ENCODE assay signal across 9 cellular contexts in the genomic region with DNA sequence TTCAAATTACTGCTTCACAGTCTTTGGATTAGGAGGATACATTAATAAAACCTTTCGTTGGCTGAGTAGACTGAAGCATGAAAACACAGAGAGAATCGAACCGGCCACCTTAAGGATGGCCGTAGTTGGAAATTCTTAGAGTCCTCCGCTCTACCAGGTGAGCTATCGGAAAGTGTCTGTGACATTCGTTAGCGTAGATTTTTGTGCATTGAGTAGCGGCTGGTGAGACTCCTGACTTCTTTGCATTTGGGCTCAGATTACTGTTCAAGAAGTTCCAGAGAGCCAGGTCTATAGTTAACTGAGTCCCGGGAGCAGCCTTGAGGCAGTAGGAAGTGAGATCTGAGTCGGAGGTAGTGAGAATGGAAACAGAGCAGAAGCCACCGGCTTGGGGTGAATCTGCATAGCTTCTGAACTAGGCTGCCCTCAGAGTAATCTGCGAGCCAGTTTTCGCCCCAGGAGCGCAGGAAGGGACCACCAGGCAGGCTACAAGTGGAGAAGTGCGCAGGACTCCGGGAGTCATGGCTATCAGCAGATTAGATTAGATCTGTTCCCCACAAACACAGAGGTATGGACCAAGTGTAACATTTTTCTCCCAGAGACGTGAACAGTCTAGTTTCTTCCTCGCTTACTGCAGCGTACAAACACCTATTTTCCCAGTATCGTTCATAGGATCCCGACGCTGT. TPM values are rescaled to one million over a fixed set of nuclear protein-coding genes. Genes with fewer than 3 reads are reported as not detected.
DNase-seq lines count a peak whose midpoint lies in the region; TF ChIP-seq lines count a peak whose summit lies in the region.
"Had no signal": no experiment of that assay in that cellular context is flagged by ENCODE, and none has a peak within 500 bp of the region (broad histone marks: within the 10 kb centered on the region; RNA-seq: fewer than 3 reads in every experiment).

No MANE protein-coding gene starts in this region.

- no peak for TF ChIP-seq POLR2A in uterus (IDR thresholded peaks at IDR 0.05)

- CTCF ChIA-PET in CD8-positive, alpha-beta memory T cell (lab: Charles Lee): interaction anchor here (0.9 to 3.1 kb wide), 4 partner anchors 17 to 61 kb away, joined by 3 to 21 read pairs (median 10); no protein-coding TSS in a partner anchor

- H3K36me3 Mint-ChIP-seq in CD8-positive, alpha-beta memory T cell: no peaks in the 10 kb centered on the region
- no peaks in the 10 kb centered on the region for H3K36me3 Mint-ChIP-seq in HFFc6 (ENCODE audit: low read depth)

- peaks cover 24 to 27% of the 10 kb centered on the region in 2 donors for H3K27me3 Mint-ChIP-seq in CD8-positive, alpha-beta memory T cell
- peaks cover 10% of the 10 kb centered on the region for H3K27me3 Mint-ChIP-seq in HFFc6 (ENCODE audit: insufficient read depth)

- DNase-seq in CD8-positive, alpha-beta memory T cell: peak in 2 of 5 donors; percentile 34 to 35
- DNase-seq in HFFc6 (peak; percentile 71), SK-MEL-5 (ENCODE audit: low read depth, low spot score) (peak; percentile 80), coronary artery (ENCODE audit: low spot score) (no peak), uterus (peak in 1 of 2 donors; percentile 23), NCI-H2029 (lab: John Stamatoyannopoulos, UW) (no peak), GM19238 (ENCODE audit: insufficient read length, low spot score) (no peak)
- DNase-seq: right lobe of liver had no signal

- H3K27ac ChIP-seq in CD8-positive, alpha-beta memory T cell (ENCODE audit: low read depth, low read length): no peak overlapping the region
- H3K27ac ChIP-seq in coronary artery: no peak overlapping the region
- H3K27ac ChIP-seq in uterus: peak overlapping the region; percentile 18 to 64
- H3K27ac ChIP-seq: right lobe of liver had no signal

- no peak for TF ChIP-seq CTCF in HFFc6 (IDR thresholded peaks at IDR 0.05)
- TF ChIP-seq CTCF in coronary artery (IDR thresholded peaks at IDR 0.05): no peak
- no peak for TF ChIP-seq CTCF in uterus (IDR thresholded peaks at IDR 0.05)

- peak overlapping the region; percentile 52 for H3K4me3 ChIP-seq in CD8-positive, alpha-beta memory T cell (ENCODE audit: low read length)
- H3K4me3 ChIP-seq in coronary artery (peak overlapping the region; percentile 45), mononuclear cell (ENCODE audit: low read length) (peak overlapping the region; percentile 7), uterus (peak overlapping the region; percentile 16 to 41)
- H3K4me3 ChIP-seq: right lobe of liver had no signal

- intact Hi-C loops in uterus (cut with DNase I; ENCODE audit: low total_unique reads): no loop called here

- H3K36me3 ChIP-seq in CD8-positive, alpha-beta memory T cell (ENCODE audit: insufficient read depth, low read length): no peaks in the 10 kb centered on the region
- no peaks in the 10 kb centered on the region for H3K36me3 ChIP-seq in uterus
- H3K36me3 ChIP-seq: right lobe of liver had no signal

- no peaks in the 10 kb centered on the region for H3K27me3 ChIP-seq in CD8-positive, alpha-beta memory T cell (ENCODE audit: insufficient read depth, low read length, poor library complexity, severe bottlenecking)
- H3K27me3 ChIP-seq in mononuclear cell (ENCODE audit: insufficient read depth, low read length) (peaks cover 95% of the 10 kb centered on the region), uterus (no peaks in the 10 kb centered on the region)

- no peaks in the 10 kb centered on the region for H3K9me3 ChIP-seq in CD8-positive, alpha-beta memory T cell (ENCODE audit: low read length)
- H3K9me3 ChIP-seq in mononuclear cell (ENCODE audit: low read depth, low read length) (no peaks in the 10 kb centered on the region), uterus (no peaks in the 10 kb centered on the region)
- H3K9me3 ChIP-seq: right lobe of liver had no signal

- H3K4me3 Mint-ChIP-seq in CD8-positive, alpha-beta memory T cell: peak overlapping the region; percentile 73 to 94 (median 87)
- H3K4me3 Mint-ChIP-seq in HFFc6: peak overlapping the region; percentile 85

- in situ Hi-C loops in SK-MEL-5 (cut with HindIII; ENCODE audit: low pct_unique_long_range_greater_than_20kb, low sequenced_read_pairs): no loop called here

- peaks cover 0 to 5% (median 0%) of the 10 kb centered on the region in 5 donors for H3K9me3 Mint-ChIP-seq in CD8-positive, alpha-beta memory T cell
- H3K9me3 Mint-ChIP-seq in HFFc6: no peaks in the 10 kb centered on the region

- H3K27ac Mint-ChIP-seq in CD8-positive, alpha-beta memory T cell: peak overlapping the region; percentile 58 to 88 (median 80)
- peak overlapping the region; percentile 29 for H3K27ac Mint-ChIP-seq in HFFc6

- POLR2A ChIA-PET in CD8-positive, alpha-beta memory T cell (lab: Charles Lee): interaction anchor here (0.8 to 2.1 kb wide), 3 partner anchors 17 to 51 kb away, joined by 3 to 14 read pairs (median 3); no protein-coding TSS in a partner anchor

- peaks cover 64 to 85% (median 83%) of the 10 kb centered on the region in 3 donors for H3K4me1 Mint-ChIP-seq in CD8-positive, alpha-beta memory T cell
- H3K4me1 Mint-ChIP-seq in HFFc6 (ENCODE audit: low read depth): peaks cover 61% of the 10 kb centered on the region

- peaks cover 35% of the 10 kb centered on the region for H3K4me1 ChIP-seq in CD8-positive, alpha-beta memory T cell (ENCODE audit: insufficient read depth, low read length)
- peaks cover 45% of the 10 kb centered on the region for H3K4me1 ChIP-seq in mononuclear cell (ENCODE audit: insufficient read depth, low read length)
- peaks cover 3 to 11% of the 10 kb centered on the region in 2 donors for H3K4me1 ChIP-seq in uterus

RNA-seq across cellular contexts. Expression of gene OR6S1, which starts 11.0 kb away (rescaled TPM):
- total RNA-seq in CD8-positive, alpha-beta memory T cell: not detected
- not detected for polyA plus RNA-seq in CD8-positive, alpha-beta memory T cell
- total RNA-seq in HFFc6 (2021; fragmentation: NEBNext Ultra II Directional; extraction: Animal tissue kit (Norgen Biotek cat#: 25700)): not detected
- total RNA-seq in SK-MEL-5 (2014; rRNA removed; shearing (Covaris generic)): not detected in 2 replicates
- not detected in 2 replicates for polyA plus RNA-seq in SK-MEL-5 (2015; cell fraction: cytosol; rRNA removed)
- not detected in 2 replicates for polyA plus RNA-seq in SK-MEL-5 (2015; cell fraction: nucleus; rRNA removed)
- total RNA-seq in mononuclear cell: not detected
- not detected for total RNA-seq in uterus
- total RNA-seq: right lobe of liver had no signal

RNA-seq across cellular contexts. Expression of gene RNASE12, which starts 39.3 kb away (rescaled TPM):
- total RNA-seq in CD8-positive, alpha-beta memory T cell: not detected
- polyA plus RNA-seq in CD8-positive, alpha-beta memory T cell: not detected
- total RNA-seq in HFFc6 (2021; fragmentation: NEBNext Ultra II Directional; extraction: Animal tissue kit (Norgen Biotek cat#: 25700)): not detected
- total RNA-seq in SK-MEL-5 (2014; rRNA removed; shearing (Covaris generic)): not detected in 2 replicates
- polyA plus RNA-seq in SK-MEL-5 (2015; cell fraction: cytosol; rRNA removed): not detected in 2 replicates
- not detected in 2 replicates for polyA plus RNA-seq in SK-MEL-5 (2015; cell fraction: nucleus; rRNA removed)
- total RNA-seq in mononuclear cell: not detected
- total RNA-seq in uterus: not detected
- total RNA-seq: right lobe of liver had no signal

RNA-seq across cellular contexts. Expression of gene RNASE11, which starts 42.7 kb away (rescaled TPM):
- not detected for total RNA-seq in CD8-positive, alpha-beta memory T cell
- polyA plus RNA-seq in CD8-positive, alpha-beta memory T cell: not detected
- total RNA-seq in HFFc6 (2021; fragmentation: NEBNext Ultra II Directional; extraction: Animal tissue kit (Norgen Biotek cat#: 25700)): not detected
- total RNA-seq in SK-MEL-5 (2014; rRNA removed; shearing (Covaris generic)): 0.66 TPM in 1 of 2 replicates, not detected in the other
- polyA plus RNA-seq in SK-MEL-5 (2015; cell fraction: cytosol; rRNA removed): 0.39 and 0.88 TPM in 2 replicates
- not detected in 2 replicates for polyA plus RNA-seq in SK-MEL-5 (2015; cell fraction: nucleus; rRNA removed)
- total RNA-seq in mononuclear cell (not detected), uterus (not detected)
- total RNA-seq: right lobe of liver had no signal

RNA-seq across cellular contexts. Expression of gene RNASE4, which starts 53.9 kb away (rescaled TPM):
- total RNA-seq in CD8-positive, alpha-beta memory T cell: under 1 TPM in 1 of 2 experiments, not detected in 1; 0.57 TPM
- polyA plus RNA-seq in CD8-positive, alpha-beta memory T cell: 2.3 TPM
- 1 to 10 TPM; 2.8 to 6.9 (median 5.3) TPM for total RNA-seq in HFFc6 (2021; fragmentation: NEBNext Ultra II Directional; extraction: Animal tissue kit (Norgen Biotek cat#: 25700))
- total RNA-seq in SK-MEL-5 (2014; rRNA removed; shearing (Covaris generic)): 0.82 and 2.7 TPM in 2 replicates
- polyA plus RNA-seq in SK-MEL-5 (2015; cell fraction: cytosol; rRNA removed): 2.9 and 6.4 TPM in 2 replicates
- 0.95 TPM in 1 of 2 replicates, not detected in the other for polyA plus RNA-seq in SK-MEL-5 (2015; cell fraction: nucleus; rRNA removed)
- total RNA-seq in mononuclear cell (5.7 TPM), uterus (100 to 1,000 TPM in 1 of 4 donors, 10 to 100 TPM in 3; 26.3 to 159 (median 76.3) TPM)

RNA-seq across cellular contexts. Expression of gene ANG, which starts 58.1 kb away (rescaled TPM):
- total RNA-seq in CD8-positive, alpha-beta memory T cell: under 1 TPM; 0.39 to 0.58 TPM
- 1.4 TPM for polyA plus RNA-seq in CD8-positive, alpha-beta memory T cell
- total RNA-seq in HFFc6 (2021; fragmentation: NEBNext Ultra II Directional; extraction: Animal tissue kit (Norgen Biotek cat#: 25700)): 1 to 10 TPM; 2.4 to 4.0 (median 3.2) TPM
- total RNA-seq in SK-MEL-5 (2014; rRNA removed; shearing (Covaris generic)): 5.2 TPM in 2 replicates
- 2.7 and 2.8 TPM in 2 replicates for polyA plus RNA-seq in SK-MEL-5 (2015; cell fraction: cytosol; rRNA removed)
- polyA plus RNA-seq in SK-MEL-5 (2015; cell fraction: nucleus; rRNA removed): 0.48 TPM in 1 of 2 replicates, not detected in the other
- total RNA-seq in mononuclear cell (1.3 TPM), uterus (10 to 100 TPM in 3 of 4 donors, 1 to 10 TPM in 1; 4.2 to 20.8 (median 12.2) TPM)

Comparison
In these comparisons a context has a peak if more than half of its experiments do, and no peak if none do; other contexts are left out.
1. DNase-seq: peak in HFFc6 (single experiment) and SK-MEL-5 (single experiment); none in coronary artery (single experiment), NCI-H2029 (single experiment) and GM19238 (single experiment).
2. H3K27ac ChIP-seq: peak in uterus (2 of 2); none in CD8-positive, alpha-beta memory T cell (single experiment) and coronary artery (0 of 2).
3. Peak in every context shown above with its lines, with median percentiles within 50 percentile points of each other: H3K4me3 ChIP-seq.